8 cellular contexts compared by ENCODE assay signal in the genomic region with DNA sequence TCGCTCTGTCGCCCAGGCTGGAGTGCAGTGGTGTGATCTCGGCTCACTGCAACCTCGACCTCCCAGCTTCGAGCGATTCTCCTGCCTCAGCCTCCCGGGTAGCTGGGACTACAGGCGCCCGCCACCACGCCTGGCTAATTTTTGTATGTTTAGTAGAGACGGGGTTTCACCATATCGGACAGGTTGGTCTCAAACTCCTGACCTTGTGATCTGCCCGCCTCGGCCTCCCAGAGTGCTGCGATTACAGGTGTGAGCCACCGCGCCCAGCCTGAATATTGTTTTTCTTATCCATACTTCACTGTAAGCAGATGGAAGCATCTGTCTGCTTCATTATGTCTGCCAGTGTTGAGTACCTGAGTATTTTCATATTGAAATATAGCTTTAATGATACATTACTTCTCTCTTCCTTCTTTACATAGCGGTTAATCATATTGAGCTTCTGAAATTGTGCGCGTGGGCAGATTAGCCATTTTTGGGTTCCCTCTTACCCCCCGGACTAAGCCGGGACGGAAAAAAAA. TPM values are rescaled to one million over a fixed set of nuclear protein-coding genes. Genes with fewer than 3 reads are reported as not detected.
A peak's percentile ranks its signal among the peaks of the same experiment; 100 is the strongest.
DNase-seq lines count a peak whose midpoint lies in the region; ATAC-seq and TF ChIP-seq lines count a peak whose summit lies in the region.
"Not testable (repeated sequence)": the region's sequence is repeated elsewhere in the genome, so short reads cannot be mapped to it uniquely, and the experiment has no call there.

No MANE protein-coding gene starts in this region.

- not testable (repeated sequence) for H3K36me3 ChIP-seq in RWPE2 (ENCODE audit: low read depth); iPS-20b (ENCODE audit: insufficient read depth, low read depth, low read length); neural cell (ENCODE audit: insufficient read depth, low read length)

- not testable (repeated sequence) for TF ChIP-seq CTCF in CD14-positive monocyte (IDR thresholded peaks at IDR 0.05); RWPE2 (IDR thresholded peaks at IDR 0.05; ENCODE audit: poor library complexity, severe bottlenecking); neural cell (IDR thresholded peaks at IDR 0.05; ENCODE audit: poor library complexity, severe bottlenecking)

- peak overlapping the region in 6 of 7 donors; percentile 80 to 92 (median 90) for H3K27ac Mint-ChIP-seq in CD14-positive monocyte
- H3K27ac Mint-ChIP-seq in activated naive CD4-positive, alpha-beta T cell treated with anti-CD3 and anti-CD28 coated beads, Interleukin-2, amount 10 ng/mL, durations not matched to agents 7 days and 5 days, result peak overlapping the region; percentile 89
- H3K27ac Mint-ChIP-seq in effector memory CD8-positive, alpha-beta T cell, result peak overlapping the region; percentile 62 to 91

- H3K36me3 Mint-ChIP-seq in CD14-positive monocyte; activated naive CD4-positive, alpha-beta T cell treated with anti-CD3 and anti-CD28 coated beads, Interleukin-2, amount 10 ng/mL, durations not matched to agents 7 days and 5 days; effector memory CD8-positive, alpha-beta T cell (ENCODE audit: insufficient read depth): not testable (repeated sequence)

- not testable (repeated sequence) for TF ChIP-seq RAD21 in neural cell (conservative IDR thresholded peaks at IDR 0.05)

- peak overlapping the region; percentile 12 for H3K4me2 ChIP-seq in neural cell (ENCODE audit: low read length)

- H3K4me3 ChIP-seq in RWPE2 (ENCODE audit: severe bottlenecking), result peak overlapping the region; percentile 81
- H3K4me3 ChIP-seq in iPS-20b (ENCODE audit: low read length), result peak overlapping the region; percentile 86
- peak overlapping the region; percentile 82 for H3K4me3 ChIP-seq in neural cell (ENCODE audit: low read length)

- H3K27me3 Mint-ChIP-seq in CD14-positive monocyte (ENCODE audit: low read depth in 3 of 3), result peaks cover 6 to 19% (median 7%) of the 10 kb centered on the region in 3 donors
- H3K27me3 Mint-ChIP-seq in activated naive CD4-positive, alpha-beta T cell treated with anti-CD3 and anti-CD28 coated beads, Interleukin-2, amount 10 ng/mL, durations not matched to agents 7 days and 5 days; effector memory CD8-positive, alpha-beta T cell: not testable (repeated sequence)

- not testable (repeated sequence) for TF ChIP-seq EP300 in neural cell (conservative IDR thresholded peaks at IDR 0.05; ENCODE audit: poor library complexity, severe bottlenecking)

- H3K9me3 ChIP-seq in RWPE2 (ENCODE audit: severe bottlenecking); iPS-20b (ENCODE audit: insufficient read depth, low read depth, low read length); neural cell (ENCODE audit: low read length): not testable (repeated sequence)

- H3K9me2 ChIP-seq in neural cell (ENCODE audit: insufficient read depth, low read length), result not testable (repeated sequence)

- CTCF ChIA-PET in activated naive CD4-positive, alpha-beta T cell treated with anti-CD3 and anti-CD28 coated beads, Interleukin-2, amount 10 ng/mL, durations not matched to agents 7 days and 5 days (lab: Charles Lee), result interaction anchor here (0.6 to 2.9 kb wide), 4 partner anchors 90 to 314 kb away, joined by 3 to 12 read pairs (median 4); no protein-coding TSS in a partner anchor

- H3K4me1 Mint-ChIP-seq in CD14-positive monocyte, result peaks cover 21% of the 10 kb centered on the region
- peaks cover 37% of the 10 kb centered on the region for H3K4me1 Mint-ChIP-seq in activated naive CD4-positive, alpha-beta T cell treated with anti-CD3 and anti-CD28 coated beads, Interleukin-2, amount 10 ng/mL, durations not matched to agents 7 days and 5 days
- H3K4me1 Mint-ChIP-seq in effector memory CD8-positive, alpha-beta T cell (ENCODE audit: low read depth in 2 of 2), result peaks cover 22 to 23% of the 10 kb centered on the region in 2 donors

- H3K27ac ChIP-seq in RWPE2 (ENCODE audit: poor library complexity, severe bottlenecking), result peak overlapping the region; percentile 61
- peak overlapping the region; percentile 50 for H3K27ac ChIP-seq in iPS-20b (ENCODE audit: low read length)
- H3K27ac ChIP-seq in neural cell (ENCODE audit: low read length), result peak overlapping the region; percentile 92
- peak overlapping the region; percentile 84 for H3K27ac ChIP-seq in substantia nigra (ENCODE audit: low read depth, low read length, poor library complexity, severe bottlenecking)

- not testable (repeated sequence) for DNase-seq in CD14-positive monocyte (ENCODE audit: low spot score); RWPE2 (ENCODE audit: low spot score); activated naive CD4-positive, alpha-beta T cell treated with anti-CD3 and anti-CD28 coated beads, Interleukin-2, amount 10 ng/mL, durations not matched to agents 7 days and 5 days; effector memory CD8-positive, alpha-beta T cell; substantia nigra (lab: John Stamatoyannopoulos, UW)

- not testable (repeated sequence) for H4K20me1 ChIP-seq in neural cell (ENCODE audit: insufficient read depth)

- H3K79me2 ChIP-seq in neural cell (replicated peaks; ENCODE audit: insufficient read depth, low read length), result not testable (repeated sequence)

- peak; percentile 5 for ATAC-seq in HG03108 (IDR thresholded peaks at IDR 0.05; ENCODE audit: unreplicated experiment)
- not testable (repeated sequence) for ATAC-seq in RWPE2 (ENCODE audit: low read depth); effector memory CD8-positive, alpha-beta T cell (replicated peaks)

- intact Hi-C loops in CD14-positive monocyte (cut with micrococcal nuclease), result loop anchor here in 1 of 2 donors (10.0 kb wide), 1 partner anchor 308 kb away; a partner anchor contains a TSS

- not testable (repeated sequence) for H3K27me3 ChIP-seq in RWPE2 (ENCODE audit: insufficient read depth, poor library complexity, severe bottlenecking); iPS-20b (ENCODE audit: insufficient read depth, low read length); neural cell (ENCODE audit: insufficient read depth, low read depth, low read length)

- H3K4me3 Mint-ChIP-seq in CD14-positive monocyte, result peak overlapping the region; percentile 91 to 97
- peak overlapping the region; percentile 97 for H3K4me3 Mint-ChIP-seq in activated naive CD4-positive, alpha-beta T cell treated with anti-CD3 and anti-CD28 coated beads, Interleukin-2, amount 10 ng/mL, durations not matched to agents 7 days and 5 days
- peak overlapping the region; percentile 81 to 91 for H3K4me3 Mint-ChIP-seq in effector memory CD8-positive, alpha-beta T cell

- not testable (repeated sequence) for H3F3A ChIP-seq in neural cell (ENCODE audit: insufficient read depth, low read length, poor library complexity, severe bottlenecking)

- peak overlapping the region; percentile 98 for H2AFZ ChIP-seq in neural cell (ENCODE audit: low read depth, low read length)

- not testable (repeated sequence) for H3K9me3 Mint-ChIP-seq in CD14-positive monocyte; activated naive CD4-positive, alpha-beta T cell treated with anti-CD3 and anti-CD28 coated beads, Interleukin-2, amount 10 ng/mL, durations not matched to agents 7 days and 5 days; effector memory CD8-positive, alpha-beta T cell

- H3K9ac ChIP-seq in iPS-20b (ENCODE audit: low read depth, low read length) (peak overlapping the region; percentile 87; the same call in 1 of the 2 replicates), neural cell (ENCODE audit: low read length) (peak overlapping the region; percentile 95)

- not testable (repeated sequence) for H3K4me1 ChIP-seq in RWPE2 (ENCODE audit: insufficient read depth, poor library complexity, severe bottlenecking); iPS-20b (ENCODE audit: insufficient read depth, low read length)

RNA-seq across cellular contexts. Expression of a gene that starts 0.3 kb away (rescaled TPM):
- polyA plus RNA-seq in CD14-positive monocyte (1 to 10 TPM; 6.5 to 7.3 TPM), neural cell (9.5 and 11.2 TPM in 2 replicates)
- 48.3 and 56.5 TPM in 2 replicates for polyA minus RNA-seq in neural cell
